ENCODE assay signal across 8 cellular contexts in genomic region chr19:49877879-49878743, GRCh38. TPM values are rescaled to one million over a fixed set of nuclear protein-coding genes. Genes with fewer than 3 reads are reported as not detected.
A peak's percentile ranks its signal among the peaks of the same experiment; 100 is the strongest.
DNase-seq lines count a peak whose midpoint lies in the region; ATAC-seq and TF ChIP-seq lines count a peak whose summit lies in the region.

No MANE protein-coding gene starts in this region.

- ATAC-seq in HG02623 (IDR thresholded peaks at IDR 0.05; ENCODE audit: unreplicated experiment) (peak; percentile 34), SK-N-SH treated with all-trans-retinoic acid at 6 μM for 48 hours (peak; percentile 83), upper lobe of left lung (ENCODE audit: low FRiP score in 2 of 2) (peak; percentile 89 to 93)
- ATAC-seq in activated naive CD8-positive, alpha-beta T cell treated with anti-CD3 and anti-CD28 coated beads, Interleukin-2, amount 50 U/mL, for 24 hours = peak; percentile 81

- peaks cover 32 to 37% (median 34%) of the 10 kb centered on the region in 4 donors for H3K36me3 ChIP-seq in upper lobe of left lung

- DNase-seq in GM12865 (ENCODE audit: low read depth) = peak; percentile 99
- peak; percentile 78 for DNase-seq in NCI-H1092 (lab: John Stamatoyannopoulos, UW)
- peak; percentile 99 for DNase-seq in activated naive CD8-positive, alpha-beta T cell treated with anti-CD3 and anti-CD28 coated beads, Interleukin-2, amount 50 U/mL, for 24 hours
- DNase-seq in cardiac septum (ENCODE audit: low spot score) = peak; percentile 99
- peak; percentile 96 for DNase-seq in pons (ENCODE audit: low spot score)
- DNase-seq in upper lobe of left lung = peak; percentile 98 to 99

- H3K27me3 ChIP-seq in upper lobe of left lung = no peaks in the 10 kb centered on the region

- TF ChIP-seq CTCF in GM12865 (IDR thresholded peaks at IDR 0.05; ENCODE audit: insufficient read depth, low read depth, low read length, missing control alignments) = no peak
- no peak for TF ChIP-seq CTCF in upper lobe of left lung (IDR thresholded peaks at IDR 0.05)

- TF ChIP-seq EP300 in upper lobe of left lung (IDR thresholded peaks at IDR 0.05) = no peak

- 10 to 11% methylated on average over 23 to 33 of the region's 41 CpGs for WGBS in upper lobe of left lung, 2 donors

- intact Hi-C loops in cardiac septum (cut with DNase I) = loop anchor here (1.0 to 10.0 kb wide), 4 partner anchors 11 to 383 kb away; partner anchors contain the start of genes AP2A1, PNKP, RPS11 and VRK3

- TF ChIP-seq POLR2A in upper lobe of left lung (IDR thresholded peaks at IDR 0.05) = no peak

- peaks cover 15% of the 10 kb centered on the region for H3K36me3 Mint-ChIP-seq in activated naive CD8-positive, alpha-beta T cell treated with anti-CD3 and anti-CD28 coated beads, Interleukin-2, amount 50 U/mL, for 24 hours (ENCODE audit: low read depth)

- H3K4me1 Mint-ChIP-seq in activated naive CD8-positive, alpha-beta T cell treated with anti-CD3 and anti-CD28 coated beads, Interleukin-2, amount 50 U/mL, for 24 hours = peaks cover 30% of the 10 kb centered on the region

- H3K4me3 ChIP-seq in GM12865 (ENCODE audit: low read depth, low read length) (peak overlapping the region; percentile 89), upper lobe of left lung (peak overlapping the region; percentile 69 to 90 (median 79))

- H3K4me3 Mint-ChIP-seq in activated naive CD8-positive, alpha-beta T cell treated with anti-CD3 and anti-CD28 coated beads, Interleukin-2, amount 50 U/mL, for 24 hours = no peak overlapping the region

- H3K27me3 Mint-ChIP-seq in activated naive CD8-positive, alpha-beta T cell treated with anti-CD3 and anti-CD28 coated beads, Interleukin-2, amount 50 U/mL, for 24 hours = no peaks in the 10 kb centered on the region

- H3K4me1 ChIP-seq in upper lobe of left lung = peaks cover 17 to 32% (median 25%) of the 10 kb centered on the region in 4 donors

- no peak overlapping the region for H3K27ac Mint-ChIP-seq in activated naive CD8-positive, alpha-beta T cell treated with anti-CD3 and anti-CD28 coated beads, Interleukin-2, amount 50 U/mL, for 24 hours

- no peaks in the 10 kb centered on the region for H3K9me3 ChIP-seq in upper lobe of left lung

- peak overlapping the region; percentile 94 to 100 (median 99) for H3K27ac ChIP-seq in upper lobe of left lung

- H3K9me3 Mint-ChIP-seq in activated naive CD8-positive, alpha-beta T cell treated with anti-CD3 and anti-CD28 coated beads, Interleukin-2, amount 50 U/mL, for 24 hours = no peaks in the 10 kb centered on the region

TF ChIP-seq in SK-N-SH treated with all-trans-retinoic acid at 6 μM for 48 hours, 23 proteins besides CTCF, POLR2A, EP300 and RAD21:
- TF ChIP-seq ISL1 (CRISPR knock-in tag; IDR thresholded peaks at IDR 0.05) (no peak), ZFP3 (CRISPR knock-in tag; IDR thresholded peaks at IDR 0.05) (peak; percentile 96), TSHZ2 (CRISPR knock-in tag; IDR thresholded peaks at IDR 0.05) (no peak), SNAI2 (CRISPR knock-in tag; IDR thresholded peaks at IDR 0.05) (no peak), TCF4 (CRISPR knock-in tag; IDR thresholded peaks at IDR 0.05; ENCODE audit: borderline replicate concordance) (no peak), OSR1 (CRISPR knock-in tag; IDR thresholded peaks at IDR 0.05) (no peak), PATZ1 (CRISPR knock-in tag; IDR thresholded peaks at IDR 0.05; ENCODE audit: borderline replicate concordance) (no peak)

RNA-seq across cellular contexts. Expression of gene TBC1D17, which starts 0.6 kb away (rescaled TPM):
- total RNA-seq in cardiac septum (48.0 TPM), upper lobe of left lung (100 to 1,000 TPM in 1 of 6 donors, 10 to 100 TPM in 5; 22.9 to 140 (median 61.2) TPM)

RNA-seq across cellular contexts. Expression of gene AKT1S1, which starts 1.0 kb away (rescaled TPM):
- total RNA-seq in cardiac septum (35.8 TPM), upper lobe of left lung (10 to 100 TPM; 11.8 to 35.5 (median 25.7) TPM)

RNA-seq across cellular contexts. Expression of gene PNKP, which starts 10.7 kb away (rescaled TPM):
- 49.5 TPM for total RNA-seq in cardiac septum
- 100 to 1,000 TPM in 2 of 6 donors, 10 to 100 TPM in 4; 47.6 to 321 (median 88.6) TPM for total RNA-seq in upper lobe of left lung

RNA-seq across cellular contexts. Expression of gene IL4I1, which starts 18.6 kb away (rescaled TPM):
- total RNA-seq in cardiac septum = 1.2 TPM
- 1 to 10 TPM in 5 of 6 donors, under 1 TPM in 1; 0.44 to 7.3 (median 2.1) TPM for total RNA-seq in upper lobe of left lung

RNA-seq across cellular contexts. Expression of gene PTOV1, which starts 27.2 kb away (rescaled TPM):
- total RNA-seq in cardiac septum (95.8 TPM), upper lobe of left lung (100 to 1,000 TPM in 3 of 6 donors, 10 to 100 TPM in 3; 60.2 to 136 (median 106) TPM)

Comparison
In these comparisons a context has a peak if more than half of its experiments do, and no peak if none do; other contexts are left out.
1. Peak in every context shown above with its lines: DNase-seq, ATAC-seq, H3K4me3 ChIP-seq and H3K27ac ChIP-seq.
2. ATAC-seq: peak in every context shown above with its lines; median percentile 91 in upper lobe of left lung; 83 in SK-N-SH treated with all-trans-retinoic acid at 6 μM for 48 hours; 81 in activated naive CD8-positive, alpha-beta T cell treated with anti-CD3 and anti-CD28 coated beads, Interleukin-2, amount 50 U/mL, for 24 hours; 34 in HG02623.